8 cellular contexts compared by ENCODE assay signal in the genomic region with DNA sequence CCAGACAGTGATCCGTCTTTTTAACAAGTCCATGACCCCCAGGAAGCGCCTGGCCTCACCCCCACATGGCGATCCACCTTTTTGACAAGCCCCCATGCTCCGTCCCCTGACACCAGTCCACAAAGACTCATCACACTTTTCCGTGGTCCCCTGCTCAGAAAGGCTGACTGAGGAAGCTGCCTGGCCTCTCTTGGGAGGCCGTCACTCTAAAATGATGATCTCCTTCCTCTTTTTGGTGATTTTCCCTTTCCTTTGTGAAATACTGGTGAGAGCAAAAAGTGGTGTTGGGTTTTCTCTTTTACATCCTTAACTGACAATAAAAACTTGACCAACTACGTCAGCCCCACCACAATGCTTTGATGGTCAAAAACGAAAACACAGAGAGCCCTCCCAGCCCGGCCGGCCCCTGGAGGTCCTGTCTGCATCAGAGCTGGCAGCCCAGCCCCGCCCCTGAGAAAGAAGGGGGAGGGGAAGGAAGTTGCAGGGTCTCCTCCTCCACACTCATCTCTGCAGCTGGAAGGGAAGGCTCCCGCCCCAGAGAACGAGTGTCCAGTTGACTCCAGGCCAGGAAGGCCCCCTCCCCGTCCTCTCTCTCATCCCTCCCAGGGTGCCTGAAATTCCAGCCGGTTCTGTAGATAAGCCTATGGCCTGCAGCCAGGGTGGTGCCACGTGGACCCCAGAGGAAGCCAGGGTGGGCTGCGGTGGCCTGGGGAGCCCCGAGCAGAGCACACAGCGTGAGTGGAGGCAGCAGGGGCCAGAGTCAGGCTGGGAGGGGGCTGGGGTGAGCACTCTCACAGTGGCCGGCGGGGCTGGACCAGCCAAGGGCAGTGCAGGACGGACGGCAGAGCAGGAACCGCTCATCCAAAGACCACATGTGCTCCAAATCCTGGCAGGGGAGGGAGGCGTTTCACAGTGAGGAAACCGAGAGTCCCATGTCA. TPM values are rescaled to one million over a fixed set of nuclear protein-coding genes. Genes with fewer than 3 reads are reported as not detected.
DNase-seq lines count a peak whose midpoint lies in the region; ATAC-seq and TF ChIP-seq lines count a peak whose summit lies in the region.

No MANE protein-coding gene starts in this region.

- H3K14ac ChIP-seq in trophoblast cell (ENCODE audit: low read length): peak overlapping the region; percentile 42

- no peak overlapping the region for H3K18ac ChIP-seq in trophoblast cell (ENCODE audit: low read length)

- H4K12ac ChIP-seq in trophoblast cell (ENCODE audit: low read depth, low read length): no peak overlapping the region

- no CpG with 5 or more reads among the region's 26 CpGs for WGBS in trophoblast cell (ENCODE audit: extremely low coverage, insufficient coverage, insufficient read length)

- H2BK12ac ChIP-seq in trophoblast cell (ENCODE audit: low read length): peak overlapping the region; percentile 23

- H3K4me1 ChIP-seq in trophoblast cell (ENCODE audit: control insufficient read depth in 1 of 2, insufficient read depth in 2 of 2, low read length in 2 of 2): peaks cover 30 to 31% of the 10 kb centered on the region in 2 experiments

- no peak overlapping the region for H3K4me3 ChIP-seq in trophoblast cell (ENCODE audit: low read depth, low read length)

- ATAC-seq in GM18909 (IDR thresholded peaks at IDR 0.05; ENCODE audit: poor library complexity, unreplicated experiment) (peak; percentile 83), HG03039 (IDR thresholded peaks at IDR 0.05; ENCODE audit: unreplicated experiment) (peak; percentile 52), SK-N-SH treated with all-trans-retinoic acid at 6 μM for 48 hours (peak; percentile 53)
- ATAC-seq in activated CD4-positive, CD25-positive, alpha-beta regulatory T cell treated with anti-CD3 and anti-CD28 coated beads, Interleukin-2, amount 50 U/mL, for 24 hours: no peak

- no peaks in the 10 kb centered on the region for H3K79me2 ChIP-seq in trophoblast cell (ENCODE audit: control insufficient read depth, insufficient read depth, low read length, poor library complexity)

- DNase-seq in fibroblast of the conjunctiva (ENCODE audit: low read depth): peak; percentile 67
- DNase-seq in trophoblast cell: no peak
- no peak for DNase-seq in SW 1271 (lab: John Stamatoyannopoulos, UW)
- no peak for DNase-seq in NCI-H1436 treated with DMSO at 0.1 percent for 48 hours (lab: John Stamatoyannopoulos, UW)

- peak overlapping the region; percentile 8 for H4K8ac ChIP-seq in trophoblast cell (ENCODE audit: low read depth, low read length)

- no peak overlapping the region for H3K27ac ChIP-seq in trophoblast cell (ENCODE audit: low read depth, low read length)

- H3K4me2 ChIP-seq in trophoblast cell (ENCODE audit: low read length): peak overlapping the region; percentile 40

- H4K91ac ChIP-seq in trophoblast cell (ENCODE audit: low read depth, low read length): no peak overlapping the region

- H2AK5ac ChIP-seq in trophoblast cell (ENCODE audit: low read length): no peak overlapping the region

- H3K4ac ChIP-seq in trophoblast cell (ENCODE audit: low read depth, low read length): no peak overlapping the region

- H2BK5ac ChIP-seq in trophoblast cell (ENCODE audit: low read depth, low read length, poor library complexity): no peak overlapping the region

- peak overlapping the region; percentile 43 for H2AFZ ChIP-seq in trophoblast cell (ENCODE audit: insufficient read depth, low read length, poor library complexity)

- no peak overlapping the region for H3K9ac ChIP-seq in trophoblast cell (ENCODE audit: low read length)

- no peaks in the 10 kb centered on the region for H3K79me1 ChIP-seq in trophoblast cell (ENCODE audit: low read length)

- no peaks in the 10 kb centered on the region for H3K36me3 ChIP-seq in trophoblast cell (ENCODE audit: control insufficient read depth in 1 of 2, insufficient read depth in 2 of 2, low read length in 2 of 2)

- H3K27me3 ChIP-seq in trophoblast cell (ENCODE audit: insufficient read depth, low read length): no peaks in the 10 kb centered on the region

- no peak overlapping the region for H3K23ac ChIP-seq in trophoblast cell (ENCODE audit: low read length)

- peaks cover 3% of the 10 kb centered on the region for H3K9me3 ChIP-seq in trophoblast cell (ENCODE audit: insufficient read depth, low read depth, low read length)

- no peak overlapping the region for H2BK120ac ChIP-seq in trophoblast cell (ENCODE audit: insufficient read depth, low read length, poor library complexity)

TF ChIP-seq in SK-N-SH treated with all-trans-retinoic acid at 6 μM for 48 hours, 23 proteins besides CTCF, POLR2A, EP300 and RAD21 (continues in another document):
- TF ChIP-seq ZNF565 (CRISPR knock-in tag; conservative IDR thresholded peaks at IDR 0.05; ENCODE audit: low read depth): no peak
- TF ChIP-seq SNAI2 (CRISPR knock-in tag; IDR thresholded peaks at IDR 0.05): no peak
- TF ChIP-seq, protein P1, sequence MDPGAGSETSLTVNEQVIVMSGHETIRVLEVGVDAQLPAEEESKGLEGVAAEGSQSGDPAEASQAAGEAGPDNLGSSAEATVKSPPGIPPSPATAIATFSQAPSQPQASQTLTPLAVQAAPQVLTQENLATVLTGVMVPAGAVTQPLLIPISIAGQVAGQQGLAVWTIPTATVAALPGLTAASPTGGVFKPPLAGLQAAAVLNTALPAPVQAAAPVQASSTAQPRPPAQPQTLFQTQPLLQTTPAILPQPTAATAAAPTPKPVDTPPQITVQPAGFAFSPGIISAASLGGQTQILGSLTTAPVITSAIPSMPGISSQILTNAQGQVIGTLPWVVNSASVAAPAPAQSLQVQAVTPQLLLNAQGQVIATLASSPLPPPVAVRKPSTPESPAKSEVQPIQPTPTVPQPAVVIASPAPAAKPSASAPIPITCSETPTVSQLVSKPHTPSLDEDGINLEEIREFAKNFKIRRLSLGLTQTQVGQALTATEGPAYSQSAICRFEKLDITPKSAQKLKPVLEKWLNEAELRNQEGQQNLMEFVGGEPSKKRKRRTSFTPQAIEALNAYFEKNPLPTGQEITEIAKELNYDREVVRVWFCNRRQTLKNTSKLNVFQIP (CRISPR knock-in tag; IDR thresholded peaks at IDR 0.05; ENCODE audit: borderline replicate concordance, low read depth): no peak
- TF ChIP-seq ZFP3 (CRISPR knock-in tag; IDR thresholded peaks at IDR 0.05): no peak
- TF ChIP-seq, protein P2, sequence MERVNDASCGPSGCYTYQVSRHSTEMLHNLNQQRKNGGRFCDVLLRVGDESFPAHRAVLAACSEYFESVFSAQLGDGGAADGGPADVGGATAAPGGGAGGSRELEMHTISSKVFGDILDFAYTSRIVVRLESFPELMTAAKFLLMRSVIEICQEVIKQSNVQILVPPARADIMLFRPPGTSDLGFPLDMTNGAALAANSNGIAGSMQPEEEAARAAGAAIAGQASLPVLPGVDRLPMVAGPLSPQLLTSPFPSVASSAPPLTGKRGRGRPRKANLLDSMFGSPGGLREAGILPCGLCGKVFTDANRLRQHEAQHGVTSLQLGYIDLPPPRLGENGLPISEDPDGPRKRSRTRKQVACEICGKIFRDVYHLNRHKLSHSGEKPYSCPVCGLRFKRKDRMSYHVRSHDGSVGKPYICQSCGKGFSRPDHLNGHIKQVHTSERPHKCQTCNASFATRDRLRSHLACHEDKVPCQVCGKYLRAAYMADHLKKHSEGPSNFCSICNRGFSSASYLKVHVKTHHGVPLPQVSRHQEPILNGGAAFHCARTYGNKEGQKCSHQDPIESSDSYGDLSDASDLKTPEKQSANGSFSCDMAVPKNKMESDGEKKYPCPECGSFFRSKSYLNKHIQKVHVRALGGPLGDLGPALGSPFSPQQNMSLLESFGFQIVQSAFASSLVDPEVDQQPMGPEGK (CRISPR knock-in tag; IDR thresholded peaks at IDR 0.05; ENCODE audit: borderline replicate concordance): peak; percentile 43; the same call in 1 of the 2 replicates
- no peak for TF ChIP-seq ESRRG (CRISPR knock-in tag; IDR thresholded peaks at IDR 0.05)
- no peak for TF ChIP-seq ZNF70 (CRISPR knock-in tag; IDR thresholded peaks at IDR 0.05)
- no peak for TF ChIP-seq BACH2 (CRISPR knock-in tag; IDR thresholded peaks at IDR 0.05; ENCODE audit: borderline replicate concordance)
- no peak for TF ChIP-seq ZFP30 (CRISPR knock-in tag; IDR thresholded peaks at IDR 0.05)
- TF ChIP-seq, protein P3, sequence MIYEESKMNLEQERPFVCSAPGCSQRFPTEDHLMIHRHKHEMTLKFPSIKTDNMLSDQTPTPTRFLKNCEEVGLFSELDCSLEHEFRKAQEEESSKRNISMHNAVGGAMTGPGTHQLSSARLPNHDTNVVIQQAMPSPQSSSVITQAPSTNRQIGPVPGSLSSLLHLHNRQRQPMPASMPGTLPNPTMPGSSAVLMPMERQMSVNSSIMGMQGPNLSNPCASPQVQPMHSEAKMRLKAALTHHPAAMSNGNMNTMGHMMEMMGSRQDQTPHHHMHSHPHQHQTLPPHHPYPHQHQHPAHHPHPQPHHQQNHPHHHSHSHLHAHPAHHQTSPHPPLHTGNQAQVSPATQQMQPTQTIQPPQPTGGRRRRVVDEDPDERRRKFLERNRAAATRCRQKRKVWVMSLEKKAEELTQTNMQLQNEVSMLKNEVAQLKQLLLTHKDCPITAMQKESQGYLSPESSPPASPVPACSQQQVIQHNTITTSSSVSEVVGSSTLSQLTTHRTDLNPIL (CRISPR knock-in tag; IDR thresholded peaks at IDR 0.05; ENCODE audit: low read depth): no peak
- TF ChIP-seq CSDC2 (CRISPR knock-in tag; IDR thresholded peaks at IDR 0.05): no peak
- no peak for TF ChIP-seq ZNF8 (CRISPR knock-in tag; IDR thresholded peaks at IDR 0.05)
- TF ChIP-seq TCF4 (CRISPR knock-in tag; IDR thresholded peaks at IDR 0.05; ENCODE audit: borderline replicate concordance): peak; percentile 49; the same call in 1 of the 2 replicates
- TF ChIP-seq OSR1 (CRISPR knock-in tag; IDR thresholded peaks at IDR 0.05): no peak
- no peak for TF ChIP-seq ZC3H10 (CRISPR knock-in tag; IDR thresholded peaks at IDR 0.05)
- no peak for TF ChIP-seq ISL1 (CRISPR knock-in tag; IDR thresholded peaks at IDR 0.05)

RNA-seq across cellular contexts. Expression of a gene that starts 19.9 kb away (rescaled TPM):
- 6.7 and 7.6 TPM in 2 replicates for polyA plus RNA-seq in trophoblast cell (2013)

Comparison
In these comparisons a context has a peak if more than half of its experiments do, and no peak if none do; other contexts are left out.
1. ATAC-seq: peak in GM18909 (single experiment), HG03039 (single experiment) and SK-N-SH treated with all-trans-retinoic acid at 6 μM for 48 hours (single experiment); none in activated CD4-positive, CD25-positive, alpha-beta regulatory T cell treated with anti-CD3 and anti-CD28 coated beads, Interleukin-2, amount 50 U/mL, for 24 hours (0 of 2).